In the genomic region with DNA sequence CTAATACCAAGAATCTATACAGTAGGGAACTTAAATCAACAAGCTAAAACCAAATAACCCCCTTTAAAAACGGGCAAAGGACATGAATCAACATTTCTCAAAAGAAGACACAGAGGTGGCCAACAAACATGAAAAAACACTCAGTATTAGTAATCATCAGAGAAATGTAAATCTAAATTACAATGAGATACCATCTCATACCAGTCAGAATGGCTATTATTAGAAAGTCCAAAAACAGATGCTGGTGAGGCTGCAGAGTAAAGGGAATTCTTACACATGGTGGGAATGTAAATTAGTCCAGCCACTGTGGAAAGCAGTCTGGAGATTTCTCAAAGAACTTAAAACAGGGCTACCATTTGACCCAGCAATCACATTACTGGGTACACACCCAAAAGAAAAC, we compare ENCODE assay signal across 34 cellular contexts.
"Had no signal": no experiment of that assay in that cellular context is flagged by ENCODE, and none has a peak within 500 bp of the region (broad histone marks: within the 10 kb centered on the region; RNA-seq: fewer than 3 reads in every experiment).

No MANE protein-coding gene starts in this region.

- H3K27ac Mint-ChIP-seq: activated B cell treated with CpG ODN at 0.5 μM for 24 hours; activated CD4-positive, alpha-beta memory T cell treated with anti-CD3 and anti-CD28 coated beads for 36 hours; activated CD8-positive, alpha-beta memory T cell treated with anti-CD3 and anti-CD28 coated beads, Interleukin-2, amount 10 ng/mL, durations not matched to agents 7 days and 5 days; activated CD8-positive, alpha-beta T cell treated with anti-CD3 and anti-CD28 coated beads, Interleukin-2, amount 10 ng/mL, durations not matched to agents 7 days and 5 days; activated naive CD4-positive, alpha-beta T cell treated with anti-CD3 and anti-CD28 coated beads for 36 hours; activated naive CD4-positive, alpha-beta T cell treated with anti-CD3 and anti-CD28 coated beads, Interleukin-2, amount 50 U/mL, for 24 hours; activated naive CD8-positive, alpha-beta T cell treated with anti-CD3 and anti-CD28 coated beads for 36 hours; activated naive CD8-positive, alpha-beta T cell treated with anti-CD3 and anti-CD28 coated beads, Interleukin-2, amount 50 U/mL, for 24 hours; activated T-helper 1 cell treated with anti-CD3 and anti-CD28 coated beads, Interleukin-12 subunit alpha, Interleukin-12 subunit beta, Interleukin-2, Interleukin-4 antibody, amounts not matched to agents 30 ng/mL and 10 ng/mL and 1 ng/mL, durations not matched to agents 14 hours and 24 hours and 36 hours; activated T-helper 2 cell treated with anti-CD3 and anti-CD28 coated beads, Interferon-gamma antibody, Interleukin-2, Interleukin-4, amounts not matched to agents 10 μg/mL and 5 μg/mL and 100 μg/mL, durations not matched to agents 14 hours and 24 hours and 36 hours; effector memory CD8-positive, alpha-beta T cell; T-helper 17 cell; T-helper 2 cell treated with Interferon-gamma antibody and Interleukin-4, amounts not matched to agents 5 μg/mL and 100 μg/mL, for 36 hours had no signal

- H3K36me3 Mint-ChIP-seq: activated CD4-positive, alpha-beta memory T cell treated with anti-CD3 and anti-CD28 coated beads for 36 hours; activated naive CD4-positive, alpha-beta T cell treated with anti-CD3 and anti-CD28 coated beads, Interleukin-2, amount 50 U/mL, for 24 hours; activated naive CD8-positive, alpha-beta T cell treated with anti-CD3 and anti-CD28 coated beads for 36 hours had no signal

- H3K4me3 Mint-ChIP-seq: activated B cell treated with CpG ODN at 0.5 μM for 24 hours; activated CD4-positive, alpha-beta memory T cell treated with anti-CD3 and anti-CD28 coated beads for 36 hours; activated CD8-positive, alpha-beta memory T cell treated with anti-CD3 and anti-CD28 coated beads, Interleukin-2, amount 10 ng/mL, durations not matched to agents 7 days and 5 days; activated CD8-positive, alpha-beta T cell treated with anti-CD3 and anti-CD28 coated beads, Interleukin-2, amount 10 ng/mL, durations not matched to agents 7 days and 5 days; activated naive CD4-positive, alpha-beta T cell treated with anti-CD3 and anti-CD28 coated beads for 36 hours; activated naive CD4-positive, alpha-beta T cell treated with anti-CD3 and anti-CD28 coated beads, Interleukin-2, amount 50 U/mL, for 24 hours; activated naive CD8-positive, alpha-beta T cell treated with anti-CD3 and anti-CD28 coated beads for 36 hours; activated naive CD8-positive, alpha-beta T cell treated with anti-CD3 and anti-CD28 coated beads, Interleukin-2, amount 50 U/mL, for 24 hours; activated T-helper 1 cell treated with anti-CD3 and anti-CD28 coated beads, Interleukin-12 subunit alpha, Interleukin-12 subunit beta, Interleukin-2, Interleukin-4 antibody, amounts not matched to agents 30 ng/mL and 10 ng/mL and 1 ng/mL, durations not matched to agents 14 hours and 24 hours and 36 hours; effector memory CD8-positive, alpha-beta T cell; T-helper 17 cell; T-helper 2 cell treated with Interferon-gamma antibody and Interleukin-4, amounts not matched to agents 5 μg/mL and 100 μg/mL, for 36 hours had no signal

- H3K27me3 ChIP-seq: adrenal gland, body of pancreas, esophagus muscularis mucosa, gastrocnemius medialis, heart left ventricle had no signal

- H3K27me3 Mint-ChIP-seq: activated B cell treated with CpG ODN at 0.5 μM for 24 hours; activated CD4-positive, alpha-beta memory T cell treated with anti-CD3 and anti-CD28 coated beads for 36 hours; activated CD8-positive, alpha-beta memory T cell treated with anti-CD3 and anti-CD28 coated beads, Interleukin-2, amount 10 ng/mL, durations not matched to agents 7 days and 5 days; activated naive CD4-positive, alpha-beta T cell treated with anti-CD3 and anti-CD28 coated beads, Interleukin-2, amount 50 U/mL, for 24 hours; activated naive CD8-positive, alpha-beta T cell treated with anti-CD3 and anti-CD28 coated beads for 36 hours; activated naive CD8-positive, alpha-beta T cell treated with anti-CD3 and anti-CD28 coated beads, Interleukin-2, amount 50 U/mL, for 24 hours; effector memory CD8-positive, alpha-beta T cell; T-helper 17 cell had no signal

- H3K9me3 ChIP-seq: adrenal gland, body of pancreas, esophagus muscularis mucosa, gastrocnemius medialis, heart left ventricle had no signal

- H3K9me3 Mint-ChIP-seq: activated CD4-positive, alpha-beta memory T cell treated with anti-CD3 and anti-CD28 coated beads for 36 hours; activated naive CD8-positive, alpha-beta T cell treated with anti-CD3 and anti-CD28 coated beads for 36 hours; activated naive CD8-positive, alpha-beta T cell treated with anti-CD3 and anti-CD28 coated beads, Interleukin-2, amount 50 U/mL, for 24 hours had no signal

- H3K4me1 ChIP-seq: adrenal gland, body of pancreas, gastrocnemius medialis, heart left ventricle had no signal

- H3K4me3 ChIP-seq: adrenal gland, body of pancreas, esophagus muscularis mucosa, gastrocnemius medialis, heart left ventricle had no signal

- DNase-seq: activated B cell treated with CpG ODN at 0.5 μM for 24 hours; activated CD4-positive, alpha-beta memory T cell treated with anti-CD3 and anti-CD28 coated beads for 36 hours; activated CD4-positive, alpha-beta T cell treated with anti-CD3 and anti-CD28 coated beads for 48 hours; activated CD4-positive, alpha-beta T cell treated with anti-CD3 and anti-CD28 coated beads, Interleukin-2, amount 50 U/mL, for 1 hour; activated CD8-positive, alpha-beta memory T cell treated with anti-CD3 and anti-CD28 coated beads, Interleukin-2, amount 10 ng/mL, durations not matched to agents 7 days and 5 days; activated CD8-positive, alpha-beta memory T cell treated with anti-CD3 and anti-CD28 coated beads, Interleukin-2, amount 50 U/mL, for 4 hours; activated CD8-positive, alpha-beta T cell treated with anti-CD3 and anti-CD28 coated beads, Interleukin-2, amount 10 ng/mL, durations not matched to agents 7 days and 5 days; activated effector memory CD4-positive, alpha-beta T cell treated with anti-CD3 and anti-CD28 coated beads, Interleukin-2, amount 50 U/mL, for 16 hours; activated naive CD4-positive, alpha-beta T cell treated with anti-CD3 and anti-CD28 coated beads for 36 hours; activated naive CD8-positive, alpha-beta T cell treated with anti-CD3 and anti-CD28 coated beads for 36 hours; activated naive CD8-positive, alpha-beta T cell treated with anti-CD3 and anti-CD28 coated beads, Interleukin-2, amount 50 U/mL, for 24 hours; activated T-cell treated with anti-CD3 and anti-CD28 coated beads, Interleukin-2, amount 50 U/mL, for 1 hour; activated T-cell treated with anti-CD3 and anti-CD28 coated beads, Interleukin-2, amount 50 U/mL, for 48 hours; adrenal gland; amygdala; aorta; body of pancreas; caudate nucleus; cortex of kidney; dermis blood vessel endothelial cell; effector CD4-positive, alpha-beta T cell; effector memory CD8-positive, alpha-beta T cell; erythroblast; gastrocnemius medialis; glutamatergic neuron; heart left ventricle; T-helper 17 cell; T1000; WERI-Rb-1 had no signal

- H3K36me3 ChIP-seq: adrenal gland, esophagus muscularis mucosa, gastrocnemius medialis, heart left ventricle, WERI-Rb-1 had no signal

- H3K4me1 Mint-ChIP-seq: activated B cell treated with CpG ODN at 0.5 μM for 24 hours; activated naive CD8-positive, alpha-beta T cell treated with anti-CD3 and anti-CD28 coated beads for 36 hours had no signal

- H3K27ac ChIP-seq: adrenal gland, body of pancreas, esophagus muscularis mucosa, gastrocnemius medialis, heart left ventricle, WERI-Rb-1 had no signal
